Comparison of ENCODE assay signal across 16 cellular contexts in genomic region chr3:9146367-9147071, GRCh38.
A peak's percentile ranks its signal among the peaks of the same experiment; 100 is the strongest.
DNase-seq lines count a peak whose midpoint lies in the region; ATAC-seq and TF ChIP-seq lines count a peak whose summit lies in the region.
"Had no signal": no experiment of that assay in that cellular context is flagged by ENCODE, and none has a peak within 500 bp of the region (broad histone marks: within the 10 kb centered on the region; RNA-seq: fewer than 3 reads in every experiment).

No MANE protein-coding gene starts in this region.

- H3K9me3 Mint-ChIP-seq in immature natural killer cell: peaks cover 0 to 9% (median 8%) of the 10 kb centered on the region in 6 donors

- H3K4me1 Mint-ChIP-seq in immature natural killer cell: peaks cover 5 to 10% of the 10 kb centered on the region in 2 donors

- ATAC-seq in GM18505 (IDR thresholded peaks at IDR 0.05; ENCODE audit: unreplicated experiment) (peak; percentile 47), GM21360 (IDR thresholded peaks at IDR 0.05; ENCODE audit: unreplicated experiment) (peak; percentile 60), HG03342 (IDR thresholded peaks at IDR 0.05; ENCODE audit: unreplicated experiment) (peak; percentile 56)
- ATAC-seq: esophagus mucosa, left lobe of liver had no signal

- peaks cover 0 to 11% (median 9%) of the 10 kb centered on the region in 3 donors for H3K27me3 Mint-ChIP-seq in immature natural killer cell (ENCODE audit: low read depth in 3 of 3)

- DNase-seq in immature natural killer cell (peak; percentile 7 to 15 (median 10)), NCI-H1417 (lab: John Stamatoyannopoulos, UW) (no peak), activated T-cell treated with anti-CD3 and anti-CD28 coated beads for 4 hours (no peak), hippocampal formation (lab: John Stamatoyannopoulos, UW) (no peak), MV-4-11 (lab: John Stamatoyannopoulos, UW) (no peak)
- DNase-seq: BE2C, DMS79 treated with DMSO at 0.1 percent for 48 hours, KBM-7, NCI-H2029 treated with DMSO at 0.1 percent for 48 hours, sigmoid colon, WERI-Rb-1 had no signal

- no peak for TF ChIP-seq POLR2A in GM18505 (IDR thresholded peaks at IDR 0.05; ENCODE audit: borderline replicate concordance, extremely low read depth, insufficient read depth, insufficient read length)

- H3K4me3 Mint-ChIP-seq in immature natural killer cell: no peak overlapping the region

- peaks cover 8 to 14% (median 8%) of the 10 kb centered on the region in 3 donors for H3K36me3 Mint-ChIP-seq in immature natural killer cell

- no peak overlapping the region for H3K27ac Mint-ChIP-seq in immature natural killer cell

Comparison
In these comparisons a context has a peak if more than half of its experiments do, and no peak if none do; other contexts are left out.
1. DNase-seq: peak in immature natural killer cell (3 of 3); none in NCI-H1417 (0 of 3), activated T-cell treated with anti-CD3 and anti-CD28 coated beads for 4 hours (single experiment), hippocampal formation (0 of 2) and MV-4-11 (single experiment).
2. Peak in every context shown above with its lines, with median percentiles within 50 percentile points of each other: ATAC-seq.